18 cellular contexts compared by ENCODE assay signal in the genomic region with DNA sequence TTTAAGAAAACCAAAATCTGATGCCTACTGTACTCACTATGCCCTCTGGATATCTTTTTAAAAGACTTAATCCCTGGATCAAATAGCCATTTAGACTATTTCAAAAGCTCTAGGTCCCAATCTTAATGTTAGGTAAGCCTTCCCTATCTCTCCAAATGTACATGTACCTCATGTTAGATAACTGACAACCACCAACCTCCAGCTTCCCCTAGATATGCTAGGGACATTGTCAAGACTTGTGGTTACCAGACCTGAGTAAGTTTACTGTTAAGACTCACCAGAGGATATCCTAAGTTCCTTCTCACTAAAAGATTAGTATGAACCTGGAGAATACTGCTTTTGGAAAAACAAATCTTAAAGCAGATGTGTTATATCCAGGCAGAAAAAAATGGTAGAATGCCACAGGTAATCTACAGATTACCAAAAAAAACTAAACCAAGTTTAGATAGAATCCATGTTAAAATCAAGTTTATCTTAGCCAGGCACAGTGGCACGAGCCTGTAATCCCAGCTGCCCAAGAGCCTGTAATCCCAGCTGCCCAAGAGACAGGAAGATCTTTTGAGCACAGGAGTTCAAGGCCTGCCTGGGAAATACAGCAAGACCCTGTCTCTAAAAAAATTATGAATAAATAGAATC. TPM values are rescaled to one million over a fixed set of nuclear protein-coding genes. Genes with fewer than 3 reads are reported as not detected.
DNase-seq lines count a peak whose midpoint lies in the region; ATAC-seq and TF ChIP-seq lines count a peak whose summit lies in the region.
"Had no signal": no experiment of that assay in that cellular context is flagged by ENCODE, and none has a peak within 500 bp of the region (broad histone marks: within the 10 kb centered on the region; RNA-seq: fewer than 3 reads in every experiment).

No MANE protein-coding gene starts in this region.

- H3K27ac Mint-ChIP-seq in activated naive CD4-positive, alpha-beta T cell treated with anti-CD3 and anti-CD28 coated beads, Interleukin-2, amount 50 U/mL, for 24 hours = peak overlapping the region; percentile 15
- no peak overlapping the region for H3K27ac Mint-ChIP-seq in activated naive CD8-positive, alpha-beta T cell treated with anti-CD3 and anti-CD28 coated beads, Interleukin-2, amount 10 ng/mL, durations not matched to agents 7 days and 5 days
- no peak overlapping the region for H3K27ac Mint-ChIP-seq in CD8-positive, alpha-beta T cell
- H3K27ac Mint-ChIP-seq: nephron progenitor cell had no signal

- H3K36me3 Mint-ChIP-seq in activated naive CD4-positive, alpha-beta T cell treated with anti-CD3 and anti-CD28 coated beads, Interleukin-2, amount 50 U/mL, for 24 hours = peaks cover 40% of the 10 kb centered on the region
- peaks cover 48% of the 10 kb centered on the region for H3K36me3 Mint-ChIP-seq in activated naive CD8-positive, alpha-beta T cell treated with anti-CD3 and anti-CD28 coated beads, Interleukin-2, amount 10 ng/mL, durations not matched to agents 7 days and 5 days
- peaks cover 41% of the 10 kb centered on the region for H3K36me3 Mint-ChIP-seq in CD8-positive, alpha-beta T cell

- in situ Hi-C loops in IMR-90 (cut with MboI; ENCODE audit: low sequenced_read_pairs) = loop anchor here (10.0 to 25.0 kb wide), 2 partner anchors 270 to 387 kb away; a partner anchor contains a TSS

- H3K27me3 ChIP-seq in IMR-90 (ENCODE audit: control insufficient read depth, insufficient read depth, low read length) (no peaks in the 10 kb centered on the region), smooth muscle cell (ENCODE audit: low read depth) (no peaks in the 10 kb centered on the region)
- H3K27me3 ChIP-seq in CD8-positive, alpha-beta T cell (ENCODE audit: insufficient read depth, low read length) = no peaks in the 10 kb centered on the region
- H3K27me3 ChIP-seq: adrenal gland, testis had no signal

- intact Hi-C loops in IMR-90 (cut with micrococcal nuclease) = no loop called here
- intact Hi-C loops in CD8-positive, alpha-beta T cell (cut with DNase I, micrococcal nuclease) = loop anchor here in 1 of 2 experiments (1.0 kb wide), 1 partner anchor 7 kb away; no protein-coding TSS in a partner anchor

- H3K27ac ChIP-seq in IMR-90 (ENCODE audit: insufficient read depth, low read length) = peak overlapping the region; percentile 29; the same call in 1 of the 2 replicates
- peak overlapping the region; percentile 8 for H3K27ac ChIP-seq in smooth muscle cell (ENCODE audit: low read depth)
- H3K27ac ChIP-seq in CD8-positive, alpha-beta T cell (ENCODE audit: low read depth, low read length) = no peak overlapping the region
- H3K27ac ChIP-seq: adrenal gland, WERI-Rb-1 had no signal

- H3K4me3 Mint-ChIP-seq in activated naive CD4-positive, alpha-beta T cell treated with anti-CD3 and anti-CD28 coated beads, Interleukin-2, amount 50 U/mL, for 24 hours = peak overlapping the region; percentile 5
- no peak overlapping the region for H3K4me3 Mint-ChIP-seq in activated naive CD8-positive, alpha-beta T cell treated with anti-CD3 and anti-CD28 coated beads, Interleukin-2, amount 10 ng/mL, durations not matched to agents 7 days and 5 days
- H3K4me3 Mint-ChIP-seq in CD8-positive, alpha-beta T cell = no peak overlapping the region
- H3K4me3 Mint-ChIP-seq: nephron progenitor cell had no signal

- peaks cover 10% of the 10 kb centered on the region for H3K9me1 ChIP-seq in IMR-90 (ENCODE audit: insufficient read depth, low read length)

- peak overlapping the region; percentile 21 for H2BK5ac ChIP-seq in IMR-90 (ENCODE audit: low read depth, low read length, poor library complexity, severe bottlenecking)

- H2BK15ac ChIP-seq in IMR-90 (ENCODE audit: low read depth, low read length) = no peak overlapping the region

- no peak overlapping the region for H2AK5ac ChIP-seq in IMR-90 (ENCODE audit: low read depth, low read length)

- H3K4me3 ChIP-seq in IMR-90 (ENCODE audit: insufficient read depth, low read depth, low read length) (no peak overlapping the region), smooth muscle cell (no peak overlapping the region)
- H3K4me3 ChIP-seq in CD8-positive, alpha-beta T cell (ENCODE audit: low read depth, low read length) = no peak overlapping the region
- H3K4me3 ChIP-seq: adrenal gland, testis had no signal

- H3K36me3 ChIP-seq in IMR-90 (ENCODE audit: control insufficient read depth, insufficient read depth, low read length) (peaks cover 15% of the 10 kb centered on the region), smooth muscle cell (ENCODE audit: low read depth) (peaks cover 8% of the 10 kb centered on the region)
- H3K36me3 ChIP-seq in CD8-positive, alpha-beta T cell (ENCODE audit: insufficient read depth, low read length) = no peaks in the 10 kb centered on the region
- H3K36me3 ChIP-seq: adrenal gland had no signal

- TF ChIP-seq RAD21 in IMR-90 (IDR thresholded peaks at IDR 0.05; ENCODE audit: low read length) = no peak

- peaks cover 5% of the 10 kb centered on the region for H3K4me1 ChIP-seq in IMR-90 (ENCODE audit: control insufficient read depth, insufficient read depth, low read length)
- H3K4me1 ChIP-seq in smooth muscle cell (ENCODE audit: low read depth) = peaks cover 8% of the 10 kb centered on the region
- H3K4me1 ChIP-seq in CD8-positive, alpha-beta T cell (ENCODE audit: insufficient read depth, low read length) = peaks cover 26% of the 10 kb centered on the region

- H3K9ac ChIP-seq in IMR-90 (ENCODE audit: low read depth, low read length) = no peak overlapping the region
- no peak overlapping the region for H3K9ac ChIP-seq in smooth muscle cell (ENCODE audit: low read depth)

- H3K23ac ChIP-seq in IMR-90 (ENCODE audit: low read depth, low read length) = no peak overlapping the region

- no peak for TF ChIP-seq POLR2A in IMR-90 (IDR thresholded peaks at IDR 0.05; ENCODE audit: low read depth, low read length)

- no peak for ATAC-seq in IMR-90 (ENCODE audit: low read depth)
- peak; percentile 47 for ATAC-seq in activated naive CD8-positive, alpha-beta T cell treated with anti-CD3 and anti-CD28 coated beads, Interleukin-2, amount 10 ng/mL, durations not matched to agents 7 days and 5 days (ENCODE audit: low read depth)
- no peak for ATAC-seq in CD8-positive, alpha-beta T cell
- ATAC-seq: PC-3, SK-N-SH treated with all-trans-retinoic acid at 6 μM for 48 hours had no signal

- H2BK120ac ChIP-seq in IMR-90 (ENCODE audit: low read depth, low read length) = no peak overlapping the region

- POLR2A ChIA-PET in IMR-90 (lab: Charles Lee; ENCODE audit: unreplicated experiment) (no interaction called here), HEK293T (lab: Yijun Ruan, JAX) (no interaction called here)
- POLR2A ChIA-PET in activated naive CD8-positive, alpha-beta T cell treated with anti-CD3 and anti-CD28 coated beads, Interleukin-2, amount 10 ng/mL, durations not matched to agents 7 days and 5 days (lab: Charles Lee) = interaction anchor here (1.8 kb wide), 1 partner anchor 9 kb away, joined by 5 read pairs; a partner anchor contains a TSS
- POLR2A ChIA-PET in CD8-positive, alpha-beta T cell (lab: Charles Lee) = no interaction called here

- H3F3A ChIP-seq in smooth muscle cell (ENCODE audit: low read depth) = no peaks in the 10 kb centered on the region

- DNase-seq in activated naive CD4-positive, alpha-beta T cell treated with Interleukin-2 at 50 U/mL for 16 hours = no peak
- DNase-seq in IMR-90 (no peak), smooth muscle cell (lab: John Stamatoyannopoulos, UW; ENCODE audit: unreplicated experiment) (no peak), HEK293T (ENCODE audit: extremely low spot score) (no peak), cerebellar nuclear complex (lab: John Stamatoyannopoulos, UW) (no peak)
- DNase-seq in activated naive CD8-positive, alpha-beta T cell treated with anti-CD3 and anti-CD28 coated beads, Interleukin-2, amount 10 ng/mL, durations not matched to agents 7 days and 5 days = no peak
- DNase-seq in CD8-positive, alpha-beta T cell = no peak
- DNase-seq: activated CD8-positive, alpha-beta memory T cell treated with anti-CD3 and anti-CD28 coated beads, Interleukin-2, amount 50 U/mL, for 48 hours; adrenal gland; CD4-positive, alpha-beta memory T cell; foreskin melanocyte; NCI-H146; nephron progenitor cell; PC-3; testis; WERI-Rb-1 had no signal

- peaks cover 100% of the 10 kb centered on the region for H3K79me2 ChIP-seq in smooth muscle cell (ENCODE audit: low read depth)

- no peak overlapping the region for H4K5ac ChIP-seq in IMR-90 (ENCODE audit: low read depth, low read length)

- dilution Hi-C loops in IMR-90 (cut with HindIII; ENCODE audit: low sequenced_read_pairs, unreplicated experiment) = no loop called here

- peaks cover 89% of the 10 kb centered on the region for H4K20me1 ChIP-seq in IMR-90 (ENCODE audit: insufficient read depth, low read length)
- H4K20me1 ChIP-seq in smooth muscle cell (ENCODE audit: low read depth) = peaks cover 99% of the 10 kb centered on the region

- no peaks in the 10 kb centered on the region for H3K27me3 Mint-ChIP-seq in activated naive CD4-positive, alpha-beta T cell treated with anti-CD3 and anti-CD28 coated beads, Interleukin-2, amount 50 U/mL, for 24 hours
- no peaks in the 10 kb centered on the region for H3K27me3 Mint-ChIP-seq in activated naive CD8-positive, alpha-beta T cell treated with anti-CD3 and anti-CD28 coated beads, Interleukin-2, amount 10 ng/mL, durations not matched to agents 7 days and 5 days
- H3K27me3 Mint-ChIP-seq in CD8-positive, alpha-beta T cell (ENCODE audit: low read depth) = no peaks in the 10 kb centered on the region
- H3K27me3 Mint-ChIP-seq: CD4-positive, alpha-beta memory T cell had no signal

- WGBS in IMR-90 (ENCODE audit: extremely low coverage in 2 of 2, insufficient read length in 1 of 2), 2 experiments = no CpG with 5 or more reads among the region's 1 CpG
- 39% methylated on average over 1 of the region's 1 CpG for WGBS in smooth muscle cell (ENCODE audit: low lambda C conversion rate)

- no peak overlapping the region for H3K14ac ChIP-seq in IMR-90 (replicated peaks; ENCODE audit: low read depth, low read length)

- TF ChIP-seq CTCF in IMR-90 (conservative IDR thresholded peaks at IDR 0.05; ENCODE audit: low read depth, low read length) (no peak), smooth muscle cell (IDR thresholded peaks at IDR 0.05; ENCODE audit: borderline replicate concordance, insufficient read depth, poor library complexity, severe bottlenecking) (no peak)
- TF ChIP-seq CTCF in CD8-positive, alpha-beta T cell (IDR thresholded peaks at IDR 0.05) = no peak

- no peak overlapping the region for H3K18ac ChIP-seq in IMR-90 (ENCODE audit: low read depth, low read length)

- H4K91ac ChIP-seq in IMR-90 (ENCODE audit: insufficient read depth, low read depth, low read length) = no peak overlapping the region

- H3K56ac ChIP-seq in IMR-90 (ENCODE audit: extremely low read depth, insufficient read depth, low read length) = no peak overlapping the region

- no TSS peak for BruUV-seq in IMR-90 (replicated peaks; lab: Mats Ljungman, UMichigan)

- peaks cover 7 to 58% of the 10 kb centered on the region in 2 experiments; a peak in 3 of 4 replicates for H3K79me1 ChIP-seq in IMR-90 (ENCODE audit: low read depth in 1 of 2, low read length in 2 of 2)

- H2BK20ac ChIP-seq in IMR-90 (ENCODE audit: low read depth, low read length) = no peak overlapping the region

- no peaks in the 10 kb centered on the region for H3K9me3 Mint-ChIP-seq in activated naive CD4-positive, alpha-beta T cell treated with anti-CD3 and anti-CD28 coated beads, Interleukin-2, amount 50 U/mL, for 24 hours
- H3K9me3 Mint-ChIP-seq in activated naive CD8-positive, alpha-beta T cell treated with anti-CD3 and anti-CD28 coated beads, Interleukin-2, amount 10 ng/mL, durations not matched to agents 7 days and 5 days = no peaks in the 10 kb centered on the region
- peaks cover 5% of the 10 kb centered on the region for H3K9me3 Mint-ChIP-seq in CD8-positive, alpha-beta T cell

- H3K9me3 ChIP-seq in IMR-90 (ENCODE audit: control insufficient read depth, insufficient read depth, low read length) (0 out of 2 replicates have a peak, but pooled peaks cover 2% of the 10 kb centered on the region), smooth muscle cell (replicated peaks; ENCODE audit: low read depth) (no peaks in the 10 kb centered on the region)
- H3K9me3 ChIP-seq in CD8-positive, alpha-beta T cell (ENCODE audit: low read length) = no peaks in the 10 kb centered on the region
- H3K9me3 ChIP-seq: testis had no signal

- H3K4ac ChIP-seq in IMR-90 (ENCODE audit: low read depth, low read length) = no peak overlapping the region

- H2AFZ ChIP-seq in IMR-90 (replicated peaks; ENCODE audit: low read length, poor library complexity) (no peak overlapping the region), smooth muscle cell (ENCODE audit: low read depth) (no peak overlapping the region)

- CTCF ChIA-PET in IMR-90 (lab: Yijun Ruan, JAX) = no interaction called here
- CTCF ChIA-PET in HEK293T (lab: Yijun Ruan, JAX) = no interaction called here
- CTCF ChIA-PET in CD8-positive, alpha-beta T cell (lab: Charles Lee) = no interaction called here

- no peak overlapping the region for H2AK9ac ChIP-seq in IMR-90 (replicated peaks; ENCODE audit: low read depth, low read length, poor library complexity)

- H4K8ac ChIP-seq in IMR-90 (ENCODE audit: low read depth in 2 of 2, low read length in 2 of 2) = no peak overlapping the region

- peaks cover 80% of the 10 kb centered on the region for H3K4me1 Mint-ChIP-seq in activated naive CD4-positive, alpha-beta T cell treated with anti-CD3 and anti-CD28 coated beads, Interleukin-2, amount 50 U/mL, for 24 hours
- peaks cover 49% of the 10 kb centered on the region for H3K4me1 Mint-ChIP-seq in activated naive CD8-positive, alpha-beta T cell treated with anti-CD3 and anti-CD28 coated beads, Interleukin-2, amount 10 ng/mL, durations not matched to agents 7 days and 5 days
- peaks cover 73% of the 10 kb centered on the region for H3K4me1 Mint-ChIP-seq in CD8-positive, alpha-beta T cell (ENCODE audit: low read depth)

- no peak overlapping the region for H3K4me2 ChIP-seq in IMR-90 (ENCODE audit: low read depth, low read length)
- H3K4me2 ChIP-seq in smooth muscle cell = no peak overlapping the region

RNA-seq across cellular contexts. Expression of a gene that starts 9.7 kb away (rescaled TPM):
- total RNA-seq in IMR-90 (2012; rRNA removed) = 86.4 and 166 TPM in 2 replicates
- polyA plus RNA-seq in IMR-90 (2012; rRNA removed) = 160 and 200 TPM in 2 replicates
- 69.9 and 71.8 TPM in 2 replicates for polyA plus RNA-seq in IMR-90 (2012; cell fraction: cytosol; rRNA removed)
- 28.8 and 129 TPM in 2 replicates for polyA plus RNA-seq in IMR-90 (2012; cell fraction: nucleus; rRNA removed; ENCODE audit: low replicate concordance)
- total RNA-seq in activated naive CD8-positive, alpha-beta T cell treated with anti-CD3 and anti-CD28 coated beads, Interleukin-2, amount 10 ng/mL, durations not matched to agents 7 days and 5 days = 100 to 1,000 TPM; 534 to 576 TPM
- total RNA-seq in smooth muscle cell = 221 and 282 TPM in 2 replicates
- 110 and 127 TPM in 2 replicates for polyA plus RNA-seq in smooth muscle cell
- total RNA-seq in CD8-positive, alpha-beta T cell = 100 to 1,000 TPM; 581 to 618 TPM

RNA-seq across cellular contexts. Expression of a gene that starts 43.2 kb away (rescaled TPM):
- 27.8 and 47.8 TPM in 2 replicates for total RNA-seq in IMR-90 (2012; rRNA removed)
- 28.9 and 32.4 TPM in 2 replicates for polyA plus RNA-seq in IMR-90 (2012; rRNA removed)
- polyA plus RNA-seq in IMR-90 (2012; cell fraction: cytosol; rRNA removed) = 38.1 and 58.3 TPM in 2 replicates
- polyA plus RNA-seq in IMR-90 (2012; cell fraction: nucleus; rRNA removed; ENCODE audit: low replicate concordance) = 63.4 and 81.1 TPM in 2 replicates
- total RNA-seq in activated naive CD8-positive, alpha-beta T cell treated with anti-CD3 and anti-CD28 coated beads, Interleukin-2, amount 10 ng/mL, durations not matched to agents 7 days and 5 days = 1 to 10 TPM; 5.2 to 5.8 TPM
- 88.6 and 91.3 TPM in 2 replicates for total RNA-seq in smooth muscle cell
- 69.7 and 70.2 TPM in 2 replicates for polyA plus RNA-seq in smooth muscle cell
- total RNA-seq in CD8-positive, alpha-beta T cell = 1 to 10 TPM; 5.6 to 5.8 TPM
